In the genomic region with DNA sequence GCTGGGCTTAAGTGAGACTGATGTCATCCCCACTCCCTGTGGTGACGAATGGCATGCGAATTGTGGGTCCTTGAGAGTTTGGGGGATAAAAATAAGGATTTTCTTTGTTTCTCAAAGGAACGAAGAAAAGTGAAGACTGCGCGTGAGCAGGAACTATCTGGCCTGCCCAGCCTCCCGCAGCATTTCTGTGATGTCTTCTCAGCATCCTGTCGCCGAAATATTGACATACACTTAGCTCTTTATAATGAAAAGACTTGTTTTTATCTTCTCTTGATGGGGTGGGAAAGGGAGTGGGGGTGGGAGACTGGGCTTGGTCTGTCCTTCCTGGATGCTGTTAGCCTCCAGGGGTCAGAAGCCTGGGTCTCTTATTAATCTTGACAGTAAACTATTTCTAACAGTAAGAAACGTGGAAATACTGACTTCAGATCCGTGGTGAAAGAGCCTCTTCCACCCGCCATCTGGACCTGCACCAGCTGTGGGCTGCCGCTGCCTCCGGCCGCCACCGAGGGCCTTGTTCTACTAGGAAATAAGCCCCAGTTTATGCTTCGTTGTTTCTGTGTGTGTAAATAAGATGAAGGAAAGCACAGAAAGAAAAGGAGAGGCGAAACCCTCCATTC, we compare ENCODE assay signal across 14 cellular contexts.
DNase-seq lines count a peak whose midpoint lies in the region; ATAC-seq and TF ChIP-seq lines count a peak whose summit lies in the region.
"Had no signal": no experiment of that assay in that cellular context is flagged by ENCODE, and none has a peak within 500 bp of the region (broad histone marks: within the 10 kb centered on the region; RNA-seq: fewer than 3 reads in every experiment).

No MANE protein-coding gene starts in this region.

- no peak overlapping the region for H3K4me3 Mint-ChIP-seq in stimulated activated naive B cell treated with anti-CD40 and anti-IgM and Interleukin-4, amounts not matched to agents 10 μg/mL and 1 μg/mL and 100 μg/mL, for 72 hours
- H3K4me3 Mint-ChIP-seq: activated naive CD8-positive, alpha-beta T cell treated with anti-CD3 and anti-CD28 coated beads, Interleukin-2, amount 10 ng/mL, durations not matched to agents 7 days and 5 days; CD4-positive, alpha-beta T cell had no signal

- H3K27me3 ChIP-seq in right cardiac atrium (ENCODE audit: control insufficient read depth, insufficient read depth) (no peaks in the 10 kb centered on the region), prostate gland (replicated peaks; ENCODE audit: insufficient read depth) (no peaks in the 10 kb centered on the region), upper lobe of left lung (no peaks in the 10 kb centered on the region)

- peaks cover 16 to 24% of the 10 kb centered on the region in 2 donors for H3K36me3 Mint-ChIP-seq in stimulated activated naive B cell treated with anti-CD40 and anti-IgM and Interleukin-4, amounts not matched to agents 10 μg/mL and 1 μg/mL and 100 μg/mL, for 72 hours
- H3K36me3 Mint-ChIP-seq: activated naive CD8-positive, alpha-beta T cell treated with anti-CD3 and anti-CD28 coated beads, Interleukin-2, amount 10 ng/mL, durations not matched to agents 7 days and 5 days had no signal

- no peaks in the 10 kb centered on the region for H3K4me1 Mint-ChIP-seq in stimulated activated naive B cell treated with anti-CD40 and anti-IgM and Interleukin-4, amounts not matched to agents 10 μg/mL and 1 μg/mL and 100 μg/mL, for 72 hours
- H3K4me1 Mint-ChIP-seq: activated naive CD8-positive, alpha-beta T cell treated with anti-CD3 and anti-CD28 coated beads, Interleukin-2, amount 10 ng/mL, durations not matched to agents 7 days and 5 days had no signal

- no peak for TF ChIP-seq POLR2A in prostate gland (IDR thresholded peaks at IDR 0.05)
- no peak for TF ChIP-seq POLR2A in upper lobe of left lung (IDR thresholded peaks at IDR 0.05)

- peak overlapping the region; percentile 99 for H3K27ac ChIP-seq in cingulate gyrus (ENCODE audit: low read depth, low read length)
- peak overlapping the region; percentile 65 for H3K27ac ChIP-seq in right cardiac atrium (ENCODE audit: low read length)
- H3K27ac ChIP-seq in prostate gland: peak overlapping the region; percentile 52 to 83
- H3K27ac ChIP-seq in upper lobe of left lung: peak overlapping the region; percentile 54 to 67 (median 60)

- no peaks in the 10 kb centered on the region for H3K9me3 ChIP-seq in right cardiac atrium (ENCODE audit: control insufficient read depth, low read length)
- H3K9me3 ChIP-seq in prostate gland: no peaks in the 10 kb centered on the region
- H3K9me3 ChIP-seq in upper lobe of left lung: no peaks in the 10 kb centered on the region

- H3K9me3 Mint-ChIP-seq in stimulated activated naive B cell treated with anti-CD40 and anti-IgM and Interleukin-4, amounts not matched to agents 10 μg/mL and 1 μg/mL and 100 μg/mL, for 72 hours: no peaks in the 10 kb centered on the region
- H3K9me3 Mint-ChIP-seq: activated naive CD8-positive, alpha-beta T cell treated with anti-CD3 and anti-CD28 coated beads, Interleukin-2, amount 10 ng/mL, durations not matched to agents 7 days and 5 days; CD4-positive, alpha-beta T cell had no signal

- no peak overlapping the region for H3K4me3 ChIP-seq in right cardiac atrium (ENCODE audit: low read length)
- H3K4me3 ChIP-seq in prostate gland: no peak overlapping the region
- no peak overlapping the region for H3K4me3 ChIP-seq in upper lobe of left lung

- DNase-seq in right cardiac atrium (peak in 1 of 3 donors; percentile 75), prostate gland (ENCODE audit: low spot score) (no peak), upper lobe of left lung (peak; percentile 26 to 84), activated gamma-delta T cell treated with Interleukin-2 at 50 U/mL for 16 hours (no peak), NCI-H526 treated with DMSO at 0.1 percent for 48 hours (lab: John Stamatoyannopoulos, UW) (no peak)
- no peak for DNase-seq in stimulated activated naive B cell treated with anti-CD40 and anti-IgM and Interleukin-4, amounts not matched to agents 10 μg/mL and 1 μg/mL and 100 μg/mL, for 72 hours
- DNase-seq: activated naive CD8-positive, alpha-beta T cell treated with anti-CD3 and anti-CD28 coated beads, Interleukin-2, amount 10 ng/mL, durations not matched to agents 7 days and 5 days; CD4-positive, alpha-beta T cell; foreskin melanocyte; left cardiac atrium; occipital lobe; stimulated activated CD4-positive, alpha-beta T cell treated with anti-CD3 and anti-CD28 coated beads, Interleukin-2, amount 100 ng/mL, for 48 hours had no signal

- peaks cover 16% of the 10 kb centered on the region for H3K4me1 ChIP-seq in right cardiac atrium (ENCODE audit: control insufficient read depth, insufficient read depth, low read length)
- H3K4me1 ChIP-seq in prostate gland (replicated peaks): peaks cover 19% of the 10 kb centered on the region
- H3K4me1 ChIP-seq in upper lobe of left lung: peaks cover 37 to 48% (median 42%) of the 10 kb centered on the region in 4 donors

- ATAC-seq in right cardiac atrium (no peak), upper lobe of left lung (ENCODE audit: low FRiP score in 2 of 2) (no peak)
- ATAC-seq in stimulated activated naive B cell treated with anti-CD40 and anti-IgM and Interleukin-4, amounts not matched to agents 10 μg/mL and 1 μg/mL and 100 μg/mL, for 72 hours (replicated peaks): no peak
- ATAC-seq: SK-N-SH treated with all-trans-retinoic acid at 6 μM for 48 hours had no signal

- TF ChIP-seq EP300 in upper lobe of left lung (IDR thresholded peaks at IDR 0.05): no peak

- 43% methylated on average over 17 of the region's 17 CpGs for WGBS in right cardiac atrium
- 26% methylated on average over 17 of the region's 17 CpGs for WGBS in prostate gland
- WGBS in upper lobe of left lung, 2 donors: 62 to 76% methylated on average over 17 of the region's 17 CpGs

- no peak overlapping the region for H3K27ac Mint-ChIP-seq in stimulated activated naive B cell treated with anti-CD40 and anti-IgM and Interleukin-4, amounts not matched to agents 10 μg/mL and 1 μg/mL and 100 μg/mL, for 72 hours
- H3K27ac Mint-ChIP-seq: activated naive CD8-positive, alpha-beta T cell treated with anti-CD3 and anti-CD28 coated beads, Interleukin-2, amount 10 ng/mL, durations not matched to agents 7 days and 5 days; CD4-positive, alpha-beta T cell had no signal

- TF ChIP-seq CTCF in prostate gland (IDR thresholded peaks at IDR 0.05) (no peak), upper lobe of left lung (IDR thresholded peaks at IDR 0.05) (no peak)

- intact Hi-C loops in right cardiac atrium (cut with DNase I) (no loop called here), prostate gland (cut with DNase I) (no loop called here)

- H3K36me3 ChIP-seq in prostate gland (peaks cover 0 to 9% of the 10 kb centered on the region in 2 donors), upper lobe of left lung (peaks cover 8 to 35% (median 23%) of the 10 kb centered on the region in 4 donors)

- H3K27me3 Mint-ChIP-seq in stimulated activated naive B cell treated with anti-CD40 and anti-IgM and Interleukin-4, amounts not matched to agents 10 μg/mL and 1 μg/mL and 100 μg/mL, for 72 hours: no peaks in the 10 kb centered on the region
- H3K27me3 Mint-ChIP-seq: activated naive CD8-positive, alpha-beta T cell treated with anti-CD3 and anti-CD28 coated beads, Interleukin-2, amount 10 ng/mL, durations not matched to agents 7 days and 5 days; CD4-positive, alpha-beta T cell had no signal

Comparison
In these comparisons a context has a peak if more than half of its experiments do, and no peak if none do; other contexts are left out.
1. DNase-seq: peak in upper lobe of left lung (2 of 2); none in prostate gland (single experiment), activated gamma-delta T cell treated with Interleukin-2 at 50 U/mL for 16 hours (single experiment), NCI-H526 treated with DMSO at 0.1 percent for 48 hours (single experiment) and stimulated activated naive B cell treated with anti-CD40 and anti-IgM and Interleukin-4, amounts not matched to agents 10 μg/mL and 1 μg/mL and 100 μg/mL, for 72 hours (single experiment).
2. Peak in every context shown above with its lines, with median percentiles within 50 percentile points of each other: H3K27ac ChIP-seq.